In genomic region chr2:65819963-65820362, GRCh38 we compare ENCODE assay signal across 40 cellular contexts.
"Had no signal": no experiment of that assay in that cellular context is flagged by ENCODE, and none has a peak within 500 bp of the region (broad histone marks: within the 10 kb centered on the region; RNA-seq: fewer than 3 reads in every experiment).

No MANE protein-coding gene starts in this region.

- H3K27me3 ChIP-seq: adrenal gland, body of pancreas, brain microvascular endothelial cell, breast epithelium, cardiac muscle cell had no signal

- H3K27ac ChIP-seq: adrenal gland, body of pancreas, brain microvascular endothelial cell, breast epithelium, cardiac muscle cell, VCaP had no signal

- H3K9me3 ChIP-seq: adrenal gland, body of pancreas had no signal

- DNase-seq: activated B cell treated with CpG ODN at 0.5 μM for 24 hours; activated CD4-positive, alpha-beta memory T cell treated with anti-CD3 and anti-CD28 coated beads for 36 hours; activated CD4-positive, alpha-beta T cell treated with anti-CD3 and anti-CD28 coated beads for 4 hours; activated CD4-positive, alpha-beta T cell treated with anti-CD3 and anti-CD28 coated beads, Interleukin-2, amount 10 ng/mL, durations not matched to agents 24 days and 14 days; activated CD4-positive, alpha-beta T cell treated with anti-CD3 and anti-CD28 coated beads, Interleukin-2, amount 50 U/mL, for 1 hour; activated CD4-positive, alpha-beta T cell treated with anti-CD3 and anti-CD28 coated beads, Interleukin-2, amount 50 U/mL, for 4 hours; activated CD4-positive, CD25-positive, alpha-beta regulatory T cell treated with anti-CD3 and anti-CD28 coated beads, Interleukin-2, amount 50 U/mL, for 72 hours; activated CD8-positive, alpha-beta memory T cell treated with anti-CD3 and anti-CD28 coated beads, Interleukin-2, amount 50 U/mL, for 4 hours; activated CD8-positive, alpha-beta T cell treated with anti-CD3 and anti-CD28 coated beads for 36 hours; activated effector memory CD4-positive, alpha-beta T cell treated with anti-CD3 and anti-CD28 coated beads, Interleukin-2, amount 50 U/mL, for 16 hours; activated gamma-delta T cell treated with Interleukin-2 at 50 U/mL for 16 hours; activated naive CD4-positive, alpha-beta T cell; activated naive CD4-positive, alpha-beta T cell treated with anti-CD3 and anti-CD28 coated beads for 36 hours; activated naive CD4-positive, alpha-beta T cell treated with anti-CD3 and anti-CD28 coated beads, Interleukin-2, amount 50 U/mL, for 16 hours; activated naive CD8-positive, alpha-beta T cell treated with anti-CD3 and anti-CD28 coated beads for 36 hours; activated T-cell treated with anti-CD3 and anti-CD28 coated beads for 4 hours; activated T-cell treated with anti-CD3 and anti-CD28 coated beads, Interleukin-2, amount 50 U/mL, for 1 hour; activated T-cell treated with anti-CD3 and anti-CD28 coated beads, Interleukin-2, amount 50 U/mL, for 4 hours; activated T-cell treated with anti-CD3 and anti-CD28 coated beads, Interleukin-2, amount 50 U/mL, for 72 hours; adrenal gland; amniotic stem cell; aorta; body of pancreas; brain microvascular endothelial cell; caudate nucleus; cerebellar nuclear complex; T-helper 1 cell; T-helper 2 cell; T-helper 9 cell had no signal

- FAIRE-seq: astrocyte, TTC549 had no signal

- H3K9me3 Mint-ChIP-seq: activated CD4-positive, alpha-beta memory T cell treated with anti-CD3 and anti-CD28 coated beads for 36 hours; activated CD4-positive, alpha-beta T cell treated with anti-CD3 and anti-CD28 coated beads, Interleukin-2, amount 10 ng/mL, durations not matched to agents 24 days and 14 days; activated CD8-positive, alpha-beta T cell treated with anti-CD3 and anti-CD28 coated beads for 36 hours; activated naive CD4-positive, alpha-beta T cell treated with anti-CD3 and anti-CD28 coated beads for 36 hours; activated naive CD4-positive, alpha-beta T cell treated with anti-CD3 and anti-CD28 coated beads, Interleukin-2, amount 50 U/mL, for 72 hours; activated T-cell treated with anti-CD3 and anti-CD28 coated beads, Interleukin-2, amount 50 U/mL, for 72 hours; activated T-helper 1 cell treated with anti-CD3 and anti-CD28 coated beads, Interleukin-12 subunit alpha, Interleukin-12 subunit beta, Interleukin-2, Interleukin-4 antibody, amounts not matched to agents 30 ng/mL and 10 ng/mL and 1 ng/mL, durations not matched to agents 14 hours and 24 hours and 36 hours; activated T-helper 17 cell treated with anti-CD3 and anti-CD28 coated beads, Interleukin-2, amount 50 U/mL, for 72 hours; central memory CD8-positive, alpha-beta T cell; T-helper 1 cell treated with Interleukin-12 subunit alpha and Interleukin-12 subunit beta and Interleukin-4 antibody, amounts not matched to agents 30 μg/mL and 1 μg/mL, for 36 hours; T-helper 2 cell treated with Interferon-gamma antibody and Interleukin-4, amounts not matched to agents 5 μg/mL and 100 μg/mL, for 36 hours had no signal

- H3K4me1 Mint-ChIP-seq: activated B cell treated with CpG ODN at 0.5 μM for 24 hours; activated CD4-positive, alpha-beta T cell treated with anti-CD3 and anti-CD28 coated beads, Interleukin-2, amount 10 ng/mL, durations not matched to agents 24 days and 14 days; activated naive CD8-positive, alpha-beta T cell treated with anti-CD3 and anti-CD28 coated beads for 36 hours; activated T-helper 17 cell treated with anti-CD3 and anti-CD28 coated beads, Interleukin-2, amount 50 U/mL, for 72 hours; central memory CD8-positive, alpha-beta T cell had no signal

- H3K36me3 Mint-ChIP-seq: activated CD4-positive, alpha-beta memory T cell treated with anti-CD3 and anti-CD28 coated beads for 36 hours; activated naive CD4-positive, alpha-beta T cell treated with anti-CD3 and anti-CD28 coated beads, Interleukin-2, amount 50 U/mL, for 72 hours; activated naive CD8-positive, alpha-beta T cell treated with anti-CD3 and anti-CD28 coated beads for 36 hours had no signal

- H3K27ac Mint-ChIP-seq: activated B cell treated with CpG ODN at 0.5 μM for 24 hours; activated CD4-positive, alpha-beta memory T cell treated with anti-CD3 and anti-CD28 coated beads for 36 hours; activated CD4-positive, alpha-beta T cell treated with anti-CD3 and anti-CD28 coated beads, Interleukin-2, amount 10 ng/mL, durations not matched to agents 24 days and 14 days; activated CD8-positive, alpha-beta T cell treated with anti-CD3 and anti-CD28 coated beads for 36 hours; activated naive CD4-positive, alpha-beta T cell treated with anti-CD3 and anti-CD28 coated beads for 36 hours; activated naive CD4-positive, alpha-beta T cell treated with anti-CD3 and anti-CD28 coated beads, Interleukin-2, amount 50 U/mL, for 72 hours; activated naive CD8-positive, alpha-beta T cell treated with anti-CD3 and anti-CD28 coated beads for 36 hours; activated T-cell treated with anti-CD3 and anti-CD28 coated beads, Interleukin-2, amount 50 U/mL, for 72 hours; activated T-helper 1 cell treated with anti-CD3 and anti-CD28 coated beads, Interleukin-12 subunit alpha, Interleukin-12 subunit beta, Interleukin-2, Interleukin-4 antibody, amounts not matched to agents 30 ng/mL and 10 ng/mL and 1 ng/mL, durations not matched to agents 14 hours and 24 hours and 36 hours; activated T-helper 17 cell treated with anti-CD3 and anti-CD28 coated beads, Interleukin-2, amount 50 U/mL, for 72 hours; T-helper 1 cell treated with Interleukin-12 subunit alpha and Interleukin-12 subunit beta and Interleukin-4 antibody, amounts not matched to agents 30 μg/mL and 1 μg/mL, for 36 hours; T-helper 2 cell treated with Interferon-gamma antibody and Interleukin-4, amounts not matched to agents 5 μg/mL and 100 μg/mL, for 36 hours had no signal

- H3K4me3 Mint-ChIP-seq: activated B cell treated with CpG ODN at 0.5 μM for 24 hours; activated CD4-positive, alpha-beta memory T cell treated with anti-CD3 and anti-CD28 coated beads for 36 hours; activated CD4-positive, alpha-beta T cell treated with anti-CD3 and anti-CD28 coated beads, Interleukin-2, amount 10 ng/mL, durations not matched to agents 24 days and 14 days; activated CD8-positive, alpha-beta T cell treated with anti-CD3 and anti-CD28 coated beads for 36 hours; activated naive CD4-positive, alpha-beta T cell treated with anti-CD3 and anti-CD28 coated beads for 36 hours; activated naive CD8-positive, alpha-beta T cell treated with anti-CD3 and anti-CD28 coated beads for 36 hours; activated T-cell treated with anti-CD3 and anti-CD28 coated beads, Interleukin-2, amount 50 U/mL, for 4 hours; activated T-cell treated with anti-CD3 and anti-CD28 coated beads, Interleukin-2, amount 50 U/mL, for 72 hours; activated T-helper 1 cell treated with anti-CD3 and anti-CD28 coated beads, Interleukin-12 subunit alpha, Interleukin-12 subunit beta, Interleukin-2, Interleukin-4 antibody, amounts not matched to agents 30 ng/mL and 10 ng/mL and 1 ng/mL, durations not matched to agents 14 hours and 24 hours and 36 hours; activated T-helper 17 cell treated with anti-CD3 and anti-CD28 coated beads, Interleukin-2, amount 50 U/mL, for 72 hours; central memory CD8-positive, alpha-beta T cell; T-helper 1 cell treated with Interleukin-12 subunit alpha and Interleukin-12 subunit beta and Interleukin-4 antibody, amounts not matched to agents 30 μg/mL and 1 μg/mL, for 36 hours; T-helper 2 cell treated with Interferon-gamma antibody and Interleukin-4, amounts not matched to agents 5 μg/mL and 100 μg/mL, for 36 hours had no signal

- H3K36me3 ChIP-seq: adrenal gland, brain microvascular endothelial cell, breast epithelium, cardiac muscle cell had no signal

- H3K4me1 ChIP-seq: adrenal gland, body of pancreas, breast epithelium had no signal

- ATAC-seq: activated CD8-positive, alpha-beta T cell treated with anti-CD3 and anti-CD28 coated beads for 36 hours; activated naive CD4-positive, alpha-beta T cell treated with anti-CD3 and anti-CD28 coated beads, Interleukin-2, amount 50 U/mL, for 72 hours; activated T-cell treated with anti-CD3 and anti-CD28 coated beads, Interleukin-2, amount 50 U/mL, for 4 hours; activated T-cell treated with anti-CD3 and anti-CD28 coated beads, Interleukin-2, amount 50 U/mL, for 72 hours; activated T-helper 17 cell treated with anti-CD3 and anti-CD28 coated beads, Interleukin-2, amount 50 U/mL, for 72 hours; body of pancreas had no signal

- H3K27me3 Mint-ChIP-seq: activated CD4-positive, alpha-beta memory T cell treated with anti-CD3 and anti-CD28 coated beads for 36 hours; activated CD4-positive, alpha-beta T cell treated with anti-CD3 and anti-CD28 coated beads, Interleukin-2, amount 10 ng/mL, durations not matched to agents 24 days and 14 days; activated CD8-positive, alpha-beta T cell treated with anti-CD3 and anti-CD28 coated beads for 36 hours; activated naive CD8-positive, alpha-beta T cell treated with anti-CD3 and anti-CD28 coated beads for 36 hours; central memory CD8-positive, alpha-beta T cell had no signal

- H3K4me3 ChIP-seq: adrenal gland, body of pancreas, breast epithelium, cardiac muscle cell had no signal
